ENCODE assay signal across 20 cellular contexts in the genomic region with DNA sequence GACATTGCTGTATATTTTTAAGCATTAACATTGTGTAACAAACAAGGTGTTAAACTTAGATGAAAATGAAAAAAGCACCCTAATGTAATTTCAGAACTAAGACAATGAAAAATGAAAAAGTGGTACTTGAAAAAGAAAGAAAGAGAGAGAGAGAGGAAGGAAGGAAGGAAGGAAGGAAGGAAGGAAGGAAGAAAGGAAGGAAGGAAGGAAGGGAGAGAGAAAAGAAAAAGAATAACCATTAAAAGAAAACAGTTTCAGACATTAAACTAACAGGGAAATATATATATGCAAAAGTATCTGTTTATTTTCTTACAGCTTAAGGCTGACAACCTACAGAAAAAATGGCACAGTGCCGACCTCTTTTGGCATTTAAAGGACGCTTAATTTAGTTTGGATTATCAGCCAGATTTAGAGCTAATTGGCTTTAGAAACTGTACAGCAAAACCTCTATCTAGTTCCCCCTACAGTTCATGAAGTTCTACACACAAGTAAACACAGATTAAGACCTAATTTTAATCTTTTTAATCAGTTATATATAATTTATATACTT. TPM values are rescaled to one million over a fixed set of nuclear protein-coding genes. Genes with fewer than 3 reads are reported as not detected.
DNase-seq lines count a peak whose midpoint lies in the region; ATAC-seq and TF ChIP-seq lines count a peak whose summit lies in the region.
"Had no signal": no experiment of that assay in that cellular context is flagged by ENCODE, and none has a peak within 500 bp of the region (broad histone marks: within the 10 kb centered on the region; RNA-seq: fewer than 3 reads in every experiment).

No MANE protein-coding gene starts in this region.

- H3K27me3 ChIP-seq in A673 (replicated peaks; ENCODE audit: insufficient read depth, low read depth, low read length, poor library complexity) (no peaks in the 10 kb centered on the region), foreskin keratinocyte (no peaks in the 10 kb centered on the region)
- H3K27me3 ChIP-seq: BLaER1, Peyer's patch had no signal

- DNase-seq in A673 (ENCODE audit: low spot score) = peak; percentile 98
- peak; percentile 100 for DNase-seq in SK-N-MC (ENCODE audit: low read depth, low spot score)
- no peak for DNase-seq in foreskin keratinocyte
- DNase-seq in sciatic nerve (ENCODE audit: low spot score) = no peak
- no peak for DNase-seq in osteocyte (ENCODE audit: extremely low spot score, unreplicated experiment)
- DNase-seq: CD8-positive, alpha-beta memory T cell; DND-41; HCEC 1CT; KG1; MV-4-11; NCI-H1694 treated with DMSO at 0.1 percent for 48 hours; NCI-H774; Peyer's patch; T-helper 1 cell had no signal

- H3K9me3 ChIP-seq in A673 (ENCODE audit: low read depth, low read length, poor library complexity, severe bottlenecking) = peaks cover 5% of the 10 kb centered on the region
- H3K9me3 ChIP-seq in HEK293 (ENCODE audit: control insufficient read depth, insufficient read depth, low read depth, low read length) = no peaks in the 10 kb centered on the region
- 0 out of 2 replicates have a peak, but pooled peaks cover 3% of the 10 kb centered on the region for H3K9me3 ChIP-seq in SK-N-MC (ENCODE audit: low read depth, low read length)
- H3K9me3 ChIP-seq: A549, Peyer's patch had no signal

- no peak overlapping the region for H3K4me3 ChIP-seq in A673 (ENCODE audit: low read depth, low read length, poor library complexity, severe bottlenecking)
- no peak overlapping the region for H3K4me3 ChIP-seq in HEK293 (ENCODE audit: low read depth, low read length)
- peak overlapping the region; percentile 43 for H3K4me3 ChIP-seq in SK-N-MC
- H3K4me3 ChIP-seq: A549, BLaER1, GM23338, Peyer's patch had no signal

- TF ChIP-seq CTCF in A673 (conservative IDR thresholded peaks at IDR 0.05; ENCODE audit: low read depth, low read length) (peak; percentile 61), HEK293 (tag by site-specific recombination; IDR thresholded peaks at IDR 0.05) (no peak), foreskin keratinocyte (conservative IDR thresholded peaks at IDR 0.05) (peak; percentile 11), osteocyte (IDR thresholded peaks at IDR 0.05) (no peak)

- no peak overlapping the region for H3K4me3 Mint-ChIP-seq in osteocyte (ENCODE audit: unreplicated experiment)
- H3K4me3 Mint-ChIP-seq: CD8-positive, alpha-beta memory T cell; GM23338 had no signal

- H3K36me3 ChIP-seq in A673 (ENCODE audit: insufficient read depth, low read length, poor library complexity, severe bottlenecking) = peaks cover 7% of the 10 kb centered on the region
- no peaks in the 10 kb centered on the region; a peak in 1 of 3 replicates for H3K36me3 ChIP-seq in HEK293 (ENCODE audit: control insufficient read depth in 2 of 2, insufficient read depth in 1 of 2, low read length in 2 of 2)
- H3K36me3 ChIP-seq in SK-N-MC (ENCODE audit: insufficient read depth, low read length) = peaks cover 19% of the 10 kb centered on the region
- H3K36me3 ChIP-seq: Peyer's patch had no signal

- peaks cover 4% of the 10 kb centered on the region for H3K36me3 Mint-ChIP-seq in osteocyte (ENCODE audit: unreplicated experiment)

- no peaks in the 10 kb centered on the region for H3K27me3 Mint-ChIP-seq in osteocyte (ENCODE audit: unreplicated experiment)
- H3K27me3 Mint-ChIP-seq: CD8-positive, alpha-beta memory T cell had no signal

- POLR2A ChIA-PET in A673 (lab: Charles Lee; ENCODE audit: low non-redundant PET) = interaction anchor here (0.6 to 1.4 kb wide), 3 partner anchors 32 to 1683 kb away, joined by 3 to 5 read pairs (median 4); no protein-coding TSS in a partner anchor
- POLR2A ChIA-PET in HEK293 (lab: Yijun Ruan, JAX) = no interaction called here

- no peak overlapping the region for H3K27ac Mint-ChIP-seq in osteocyte (ENCODE audit: unreplicated experiment)
- H3K27ac Mint-ChIP-seq: GM23338 had no signal

- ATAC-seq in foreskin keratinocyte (no peak), GM18873 (IDR thresholded peaks at IDR 0.05; ENCODE audit: low FRiP score, unreplicated experiment) (no peak), sciatic nerve (no peak)
- ATAC-seq: A549, GM23338, Right ventricle myocardium inferior had no signal

- H3K4me1 Mint-ChIP-seq in osteocyte (ENCODE audit: unreplicated experiment) = no peaks in the 10 kb centered on the region
- H3K4me1 Mint-ChIP-seq: GM23338 had no signal

- no TSS peak for BruUV-seq in A673 (replicated peaks; lab: Mats Ljungman, UMichigan)

- H3K4me1 ChIP-seq in A673 (ENCODE audit: insufficient read depth, low read length, poor library complexity, severe bottlenecking) = peaks cover 52% of the 10 kb centered on the region
- H3K4me1 ChIP-seq in HEK293 (ENCODE audit: control insufficient read depth, insufficient read depth, low read length) = no peaks in the 10 kb centered on the region
- no peaks in the 10 kb centered on the region for H3K4me1 ChIP-seq in foreskin keratinocyte
- H3K4me1 ChIP-seq: A549, BLaER1, Peyer's patch had no signal

- CTCF ChIA-PET in A673 (lab: Charles Lee) = interaction anchor here (0.6 to 1.4 kb wide), 4 partner anchors 9 to 783 kb away, joined by 3 to 8 read pairs (median 4); no protein-coding TSS in a partner anchor
- CTCF ChIA-PET in HEK293 (lab: Yijun Ruan, JAX) = interaction anchor here (0.7 to 1.5 kb wide), 3 partner anchors 9 to 37 kb away, joined by 4 to 5 read pairs (median 5); a partner anchor contains a TSS

- intact Hi-C loops in A673 (cut with micrococcal nuclease; ENCODE audit: unreplicated experiment) (loop anchor here (1.0 to 5.0 kb wide), 6 partner anchors 40 to 1658 kb away; no protein-coding TSS in a partner anchor), sciatic nerve (cut with DNase I) (no loop called here)

- peak overlapping the region; percentile 99 for H3K27ac ChIP-seq in A673 (ENCODE audit: low read depth, low read length, poor library complexity, severe bottlenecking)
- no peak overlapping the region for H3K27ac ChIP-seq in HEK293 (ENCODE audit: extremely low read depth, low read depth, low read length)
- H3K27ac ChIP-seq in SK-N-MC = peak overlapping the region; percentile 100
- H3K27ac ChIP-seq in foreskin keratinocyte = no peak overlapping the region
- H3K27ac ChIP-seq: A549, BLaER1, Peyer's patch had no signal

- no peaks in the 10 kb centered on the region for H3K9me3 Mint-ChIP-seq in osteocyte (ENCODE audit: unreplicated experiment)
- H3K9me3 Mint-ChIP-seq: GM23338 had no signal

- H3K9ac ChIP-seq in SK-N-MC (ENCODE audit: insufficient read length) = peak overlapping the region; percentile 63
- H3K9ac ChIP-seq: BLaER1 had no signal

TF ChIP-seq in HEK293, 187 proteins besides CTCF, POLR2A, EP300 and RAD21:
- peak; percentile 86 for TF ChIP-seq ZNF366 (tag by site-specific recombination; conservative IDR thresholded peaks at IDR 0.05)
- TF ChIP-seq, protein P1, sequence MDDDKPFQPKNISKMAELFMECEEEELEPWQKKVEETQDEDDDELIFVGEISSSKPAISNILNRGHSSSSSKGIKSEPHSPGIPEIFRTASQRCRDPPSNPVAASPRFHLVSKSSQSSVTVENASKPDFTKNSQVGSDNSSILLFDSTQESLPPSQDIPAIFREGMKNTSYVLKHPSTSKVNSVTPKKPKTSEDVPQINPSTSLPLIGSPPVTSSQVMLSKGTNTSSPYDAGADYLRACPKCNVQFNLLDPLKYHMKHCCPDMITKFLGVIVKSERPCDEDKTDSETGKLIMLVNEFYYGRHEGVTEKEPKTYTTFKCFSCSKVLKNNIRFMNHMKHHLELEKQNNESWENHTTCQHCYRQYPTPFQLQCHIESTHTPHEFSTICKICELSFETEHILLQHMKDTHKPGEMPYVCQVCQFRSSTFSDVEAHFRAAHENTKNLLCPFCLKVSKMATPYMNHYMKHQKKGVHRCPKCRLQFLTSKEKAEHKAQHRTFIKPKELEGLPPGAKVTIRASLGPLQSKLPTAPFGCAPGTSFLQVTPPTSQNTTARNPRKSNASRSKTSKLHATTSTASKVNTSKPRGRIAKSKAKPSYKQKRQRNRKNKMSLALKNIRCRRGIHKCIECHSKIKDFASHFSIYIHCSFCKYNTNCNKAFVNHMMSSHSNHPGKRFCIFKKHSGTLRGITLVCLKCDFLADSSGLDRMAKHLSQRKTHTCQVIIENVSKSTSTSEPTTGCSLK (tag by site-specific recombination; IDR thresholded peaks at IDR 0.05) = no peak
TF ChIP-seq in HEK293: peak in this region for 1.

RNA-seq across cellular contexts. Expression of a gene that starts 13.8 kb away (rescaled TPM):
- 23.0 and 31.9 TPM in 2 replicates for total RNA-seq in A673 (2021)
- 10.9 and 11.0 TPM in 2 replicates for total RNA-seq in foreskin keratinocyte
- 5.6 and 6.3 TPM in 2 replicates for polyA plus RNA-seq in foreskin keratinocyte
- total RNA-seq in sciatic nerve = 17.5 TPM
- 10.2 and 10.7 TPM in 2 replicates for total RNA-seq in osteocyte

Comparison
In these comparisons a context has a peak if more than half of its experiments do, and no peak if none do; other contexts are left out.
1. DNase-seq: peak in A673 (single experiment) and SK-N-MC (single experiment); none in foreskin keratinocyte (0 of 2), sciatic nerve (single experiment) and osteocyte (single experiment).
2. H3K27ac ChIP-seq: peak in A673 (single experiment) and SK-N-MC (single experiment); none in HEK293 (single experiment) and foreskin keratinocyte (single experiment).
3. CTCF ChIP-seq: peak in A673 (single experiment) and foreskin keratinocyte (single experiment); none in HEK293 (single experiment) and osteocyte (single experiment).